In the genomic region with DNA sequence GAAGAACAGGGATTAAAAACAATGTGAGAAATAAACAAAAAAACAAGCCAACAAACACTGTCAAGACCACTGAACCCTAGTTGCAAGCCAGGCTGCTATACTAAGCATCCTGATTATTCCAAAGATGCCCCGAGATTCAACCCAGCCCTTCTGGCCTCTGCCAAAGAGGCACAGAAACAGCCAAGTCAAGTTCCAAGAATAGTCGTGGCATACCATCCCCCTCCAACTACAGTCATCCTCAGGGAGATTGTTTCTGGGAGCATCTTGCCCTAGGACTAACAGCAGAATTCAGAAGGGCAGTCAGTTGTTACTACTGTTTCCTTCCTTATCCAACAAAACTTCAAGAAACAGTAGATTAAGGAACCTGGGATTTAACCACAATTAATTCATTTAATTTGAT, we compare ENCODE assay signal across 16 cellular contexts. TPM values are rescaled to one million over a fixed set of nuclear protein-coding genes. Genes with fewer than 3 reads are reported as not detected.
DNase-seq lines count a peak whose midpoint lies in the region; ATAC-seq and TF ChIP-seq lines count a peak whose summit lies in the region.
"Had no signal": no experiment of that assay in that cellular context is flagged by ENCODE, and none has a peak within 500 bp of the region (broad histone marks: within the 10 kb centered on the region; RNA-seq: fewer than 3 reads in every experiment).

No MANE protein-coding gene starts in this region.

- no peak for TF ChIP-seq EP300 in stomach (IDR thresholded peaks at IDR 0.05)

- TF ChIP-seq CTCF in cardiac fibroblast (IDR thresholded peaks at IDR 0.05; ENCODE audit: low read depth, low read length) (no peak), thoracic aorta (IDR thresholded peaks at IDR 0.05) (no peak), stomach (IDR thresholded peaks at IDR 0.05) (no peak)

- H3K4me1 ChIP-seq in thoracic aorta (ENCODE audit: control insufficient read depth in 1 of 2, low read depth in 2 of 2) (peaks cover 39 to 54% of the 10 kb centered on the region in 2 donors), HAP-1 (peaks cover 13% of the 10 kb centered on the region), stomach (peaks cover 0 to 34% (median 18%) of the 10 kb centered on the region in 4 donors)
- H3K4me1 ChIP-seq: Peyer's patch had no signal

- WGBS in stomach, 5 donors, result 39 to 74% (median 66%) methylated on average over 2 of the region's 2 CpGs

- in situ Hi-C loops in HAP-1 (cut with MboI; ENCODE audit: low sequenced_read_pairs), result no loop called here

- intact Hi-C loops in stomach (cut with DNase I; ENCODE audit: low total_unique reads), result no loop called here

- peak overlapping the region; percentile 43 for H3K27ac ChIP-seq in thoracic aorta
- no peak overlapping the region for H3K27ac ChIP-seq in stomach
- H3K27ac ChIP-seq: 22Rv1, Peyer's patch had no signal

- DNase-seq in NCI-H82 (lab: John Stamatoyannopoulos, UW) (peak; percentile 20), NCI-H82 treated with DMSO at 0.1 percent for 48 hours (lab: John Stamatoyannopoulos, UW; ENCODE audit: unreplicated experiment) (no peak), cardiac fibroblast (ENCODE audit: low read depth in 2 of 2) (peak; percentile 32 to 70), iris pigment epithelial cell (ENCODE audit: low read depth) (peak; percentile 53), thoracic aorta (ENCODE audit: low spot score) (no peak), HAP-1 (ENCODE audit: low spot score in 2 of 2) (no peak), SW 1271 (lab: John Stamatoyannopoulos, UW) (no peak), stomach (no peak)
- DNase-seq: activated CD8-positive, alpha-beta T cell treated with anti-CD3 and anti-CD28 coated beads for 36 hours; activated naive CD4-positive, alpha-beta T cell treated with Interleukin-2 at 50 U/mL for 16 hours; DMS 273 treated with DMSO at 0.1 percent for 48 hours; MM.1S; NCI-H2227 treated with DMSO at 0.1 percent for 48 hours; Peyer's patch had no signal

- peak; percentile 51 for ATAC-seq in thoracic aorta (ENCODE audit: insufficient number of reproducible peaks, low FRiP score, low read depth)
- ATAC-seq: activated CD8-positive, alpha-beta T cell treated with anti-CD3 and anti-CD28 coated beads for 36 hours had no signal

- H3K4me3 ChIP-seq in cardiac fibroblast (replicated peaks in 1 of 2; ENCODE audit: low read depth in 2 of 2, low read length in 2 of 2) (no peak overlapping the region), thoracic aorta (no peak overlapping the region), HAP-1 (no peak overlapping the region), stomach (no peak overlapping the region)
- H3K4me3 ChIP-seq: Peyer's patch, tibial nerve had no signal

- no peak for TF ChIP-seq POLR2A in stomach (IDR thresholded peaks at IDR 0.05)

- H3K27me3 ChIP-seq in thoracic aorta (replicated peaks; ENCODE audit: insufficient read depth), result no peaks in the 10 kb centered on the region
- H3K27me3 ChIP-seq in HAP-1 (ENCODE audit: low read depth), result no peaks in the 10 kb centered on the region
- H3K27me3 ChIP-seq in stomach, result no peaks in the 10 kb centered on the region
- H3K27me3 ChIP-seq: Peyer's patch, tibial nerve had no signal

- no peaks in the 10 kb centered on the region for H3K9me3 ChIP-seq in thoracic aorta
- no peaks in the 10 kb centered on the region for H3K9me3 ChIP-seq in HAP-1
- H3K9me3 ChIP-seq in stomach, result no peaks in the 10 kb centered on the region
- H3K9me3 ChIP-seq: Peyer's patch, tibial nerve had no signal

- H3K36me3 ChIP-seq in thoracic aorta, result no peaks in the 10 kb centered on the region
- H3K36me3 ChIP-seq in HAP-1 (replicated peaks), result no peaks in the 10 kb centered on the region
- no peaks in the 10 kb centered on the region for H3K36me3 ChIP-seq in stomach
- H3K36me3 ChIP-seq: Peyer's patch, tibial nerve had no signal

RNA-seq across cellular contexts. Expression of gene ABL2, which starts 52.3 kb away (rescaled TPM):
- 10 to 100 TPM; 23.6 to 62.4 TPM for total RNA-seq in thoracic aorta
- total RNA-seq in stomach, result 10 to 100 TPM in 3 of 5 donors, 1 to 10 TPM in 2; 4.6 to 26.6 (median 12.9) TPM
- polyA plus RNA-seq in stomach, result 1 to 10 TPM; 1.3 to 2.9 (median 2.6) TPM

Comparison
In these comparisons a context has a peak if more than half of its experiments do, and no peak if none do; other contexts are left out.
1. DNase-seq: peak in NCI-H82 (single experiment), cardiac fibroblast (2 of 2) and iris pigment epithelial cell (single experiment); none in NCI-H82 treated with DMSO at 0.1 percent for 48 hours (single experiment), thoracic aorta (single experiment), HAP-1 (0 of 2), SW 1271 (0 of 2) and stomach (single experiment).
2. H3K27ac ChIP-seq: peak in thoracic aorta (2 of 2); none in stomach (0 of 5).